ENCODE assay signal across 8 cellular contexts in the genomic region with DNA sequence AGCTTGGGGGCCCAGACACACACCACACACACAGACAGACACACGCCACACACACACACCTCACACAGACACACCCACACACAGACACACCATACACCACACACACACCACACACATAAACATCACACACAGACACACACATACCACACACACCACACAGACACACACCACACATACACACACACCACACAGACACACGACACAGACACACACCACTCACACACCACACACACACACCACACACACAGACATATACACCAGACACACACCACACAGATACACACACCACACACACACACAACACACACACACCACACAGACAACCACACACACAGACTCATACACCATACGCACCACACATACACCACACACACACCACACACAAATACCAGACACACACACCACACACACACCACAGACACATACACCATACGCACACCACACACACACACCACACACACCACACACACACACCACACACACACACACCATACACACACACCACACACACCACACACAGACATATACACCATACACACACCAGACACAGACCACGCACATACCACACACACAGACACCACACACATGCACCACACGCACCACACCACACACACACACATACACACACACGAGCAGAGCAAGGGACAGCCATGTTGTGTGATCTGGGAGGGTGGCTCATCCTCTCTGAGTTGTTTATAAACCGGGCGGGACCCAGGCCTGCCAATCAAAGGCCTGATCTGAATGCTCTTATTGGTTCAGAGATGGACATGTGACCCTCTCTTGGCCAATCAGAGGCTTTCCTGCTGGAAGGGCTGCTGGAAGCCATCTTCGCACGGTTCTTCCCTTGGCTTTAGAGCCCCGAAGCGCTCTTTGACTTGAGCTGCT.
DNase-seq lines count a peak whose midpoint lies in the region; ATAC-seq, FAIRE-seq and TF ChIP-seq lines count a peak whose summit lies in the region.

No MANE protein-coding gene starts in this region.

- intact Hi-C loops in cardiac septum (cut with DNase I): loop anchor here (2.0 to 5.0 kb wide), 3 partner anchors 222 to 977 kb away; no protein-coding TSS in a partner anchor

- H3K9me3 ChIP-seq in small intestine (ENCODE audit: control insufficient read depth, low read depth): no peaks in the 10 kb centered on the region

- H3K4me3 ChIP-seq in bronchial epithelial cell (ENCODE audit: low read depth, low read length) (no peak overlapping the region), small intestine (ENCODE audit: low read depth in 1 of 2, low read length in 2 of 2) (no peak overlapping the region)

- no peaks in the 10 kb centered on the region for H3K27me3 ChIP-seq in bronchial epithelial cell (ENCODE audit: control insufficient read depth, insufficient read depth, low read length)
- no peaks in the 10 kb centered on the region for H3K27me3 ChIP-seq in small intestine (ENCODE audit: control insufficient read depth in 2 of 2, insufficient read depth in 2 of 2, low read length in 2 of 2)

- DNase-seq in CD1c-positive myeloid dendritic cell (ENCODE audit: extremely low spot score): peak; percentile 30
- DNase-seq in GM19239 (ENCODE audit: insufficient read length, low spot score): peak; percentile 40
- peak; percentile 96 for DNase-seq in RKO (ENCODE audit: low spot score)
- DNase-seq in bronchial epithelial cell (ENCODE audit: low read depth): peak; percentile 18
- peak; percentile 62 for DNase-seq in small intestine
- DNase-seq in mesenteric fat pad (ENCODE audit: low spot score): no peak
- no peak for DNase-seq in cardiac septum (ENCODE audit: low spot score)

- H3K4me1 ChIP-seq in small intestine (ENCODE audit: control insufficient read depth in 2 of 2, insufficient read depth in 1 of 2, low read depth in 1 of 2, low read length in 1 of 2): no peaks in the 10 kb centered on the region

- no peak for ATAC-seq in HG03175 (IDR thresholded peaks at IDR 0.05; ENCODE audit: unreplicated experiment)

- no peaks in the 10 kb centered on the region for H3K36me3 ChIP-seq in bronchial epithelial cell (ENCODE audit: control insufficient read depth, insufficient read depth, low read length)
- no peaks in the 10 kb centered on the region for H3K36me3 ChIP-seq in small intestine (ENCODE audit: control insufficient read depth in 2 of 2, insufficient read depth in 2 of 2, low read length in 2 of 2)

- H3K27ac ChIP-seq in small intestine (ENCODE audit: low read depth in 1 of 2, low read length in 1 of 2): no peak overlapping the region

- TF ChIP-seq CTCF in bronchial epithelial cell (IDR thresholded peaks at IDR 0.05; ENCODE audit: insufficient read depth, low read length, severe bottlenecking): no peak

- WGBS in small intestine, 3 donors: 78 to 94% (median 87%) methylated on average over 13 of the region's 13 CpGs

- no peak for FAIRE-seq in GM19239 (lab: Jason Lieb, UNC)
- peak; percentile 100 for FAIRE-seq in bronchial epithelial cell (lab: Jason Lieb, UNC)
- FAIRE-seq in small intestine (lab: Jason Lieb, UNC): no peak

Comparison
In these comparisons a context has a peak if more than half of its experiments do, and no peak if none do; other contexts are left out.
1. DNase-seq: peak in CD1c-positive myeloid dendritic cell (single experiment), GM19239 (single experiment), RKO (single experiment), bronchial epithelial cell (single experiment) and small intestine (single experiment); none in mesenteric fat pad (single experiment) and cardiac septum (single experiment).